8 cellular contexts compared by ENCODE assay signal in the genomic region with DNA sequence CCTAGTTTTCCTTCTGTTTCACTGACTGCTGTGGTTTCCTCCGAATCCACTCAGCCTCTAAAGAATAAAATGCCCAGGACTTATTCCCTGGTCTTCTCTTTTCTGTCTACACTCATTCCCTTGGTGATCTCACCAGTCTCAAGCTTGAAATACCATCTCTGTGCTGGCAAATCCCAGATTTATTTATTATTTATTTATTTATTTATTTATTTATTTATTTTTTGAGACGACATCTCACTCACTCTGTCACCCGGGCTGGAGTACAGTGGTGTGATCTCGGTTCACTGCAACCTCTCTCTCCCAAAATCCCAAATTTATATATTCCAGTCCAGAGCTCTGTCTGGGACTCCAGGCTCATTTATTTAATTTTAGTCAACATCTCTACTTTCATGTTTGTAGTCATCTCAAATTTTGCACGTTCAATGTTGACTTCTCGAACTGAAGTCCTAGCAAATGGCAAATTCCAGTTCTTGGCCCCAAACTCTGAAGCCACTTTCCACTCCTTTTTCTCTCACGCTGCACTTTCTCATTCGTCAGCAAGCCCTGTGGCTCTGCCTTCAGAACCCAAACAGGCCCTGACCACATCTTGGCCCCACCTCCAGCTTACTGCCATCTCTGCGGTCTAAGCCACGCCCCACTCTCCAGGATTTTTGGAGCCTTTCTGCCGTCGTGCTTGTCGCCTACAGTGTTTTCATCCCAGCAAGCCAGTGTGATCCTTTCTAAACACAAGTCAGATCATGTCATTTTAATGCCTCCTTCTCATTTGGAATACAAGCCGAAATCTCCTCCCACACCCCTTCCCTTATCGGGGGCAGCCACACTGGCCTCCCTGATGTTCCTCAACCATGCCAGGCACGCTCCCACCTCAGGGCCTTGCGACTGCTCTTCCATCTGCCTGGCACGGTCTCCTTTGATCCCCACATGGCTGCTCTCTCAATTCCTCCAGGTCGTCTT.
DNase-seq lines count a peak whose midpoint lies in the region; ATAC-seq and TF ChIP-seq lines count a peak whose summit lies in the region.

No MANE protein-coding gene starts in this region.

- TF ChIP-seq CTCF in foreskin fibroblast (IDR thresholded peaks at IDR 0.05; ENCODE audit: low read depth, low read length), result no peak

- H3K9me3 ChIP-seq in stomach smooth muscle (ENCODE audit: control insufficient read depth in 2 of 2, low read length in 2 of 2), result no peaks in the 10 kb centered on the region

- no peak overlapping the region for H3K9ac ChIP-seq in stomach smooth muscle (ENCODE audit: low read length in 2 of 2)

- H3K4me3 ChIP-seq in foreskin fibroblast (ENCODE audit: low read depth in 1 of 2, low read length in 2 of 2) (no peak overlapping the region), stomach smooth muscle (ENCODE audit: low read length in 2 of 2) (no peak overlapping the region)

- no peak for ATAC-seq in HG03039 (IDR thresholded peaks at IDR 0.05; ENCODE audit: unreplicated experiment)
- ATAC-seq in HG03571 (IDR thresholded peaks at IDR 0.05; ENCODE audit: unreplicated experiment), result no peak

- peaks cover 11% of the 10 kb centered on the region for H3K4me1 ChIP-seq in stomach smooth muscle (ENCODE audit: control insufficient read depth, insufficient read depth, low read length)

- H3K27ac ChIP-seq in stomach smooth muscle (ENCODE audit: low read length), result peak overlapping the region; percentile 24

- no peaks in the 10 kb centered on the region for H3K36me3 ChIP-seq in stomach smooth muscle (ENCODE audit: control insufficient read depth in 2 of 2, insufficient read depth in 2 of 2, low read length in 2 of 2)

- no peaks in the 10 kb centered on the region for H3K27me3 ChIP-seq in stomach smooth muscle (ENCODE audit: control insufficient read depth in 1 of 2, insufficient read depth in 2 of 2, low read length in 2 of 2)

- POLR2A ChIA-PET in HEK293T (lab: Yijun Ruan, JAX), result interaction anchor here (0.6 to 1.3 kb wide), 5 partner anchors 8 to 128 kb away, joined by 3 to 4 read pairs (median 3); a partner anchor contains a TSS

- CTCF ChIA-PET in HEK293T (lab: Yijun Ruan, JAX), result no interaction called here

- DNase-seq in HEK293T (ENCODE audit: extremely low spot score), result peak; percentile 46
- DNase-seq in SHP77 (lab: John Stamatoyannopoulos, UW), result peak; percentile 44 to 72
- DNase-seq in foreskin fibroblast, result peak; percentile 68 to 86
- no peak for DNase-seq in Ammon's horn (ENCODE audit: low spot score)
- DNase-seq in central memory CD4-positive, alpha-beta T cell, result no peak

TF ChIP-seq in HEK293T, 16 proteins besides CTCF, POLR2A, EP300 and RAD21:
- TF ChIP-seq L3MBTL2 (conservative IDR thresholded peaks at IDR 0.05), result peak; percentile 36; the same call in 1 of the 2 replicates
- TF ChIP-seq HDGF (IDR thresholded peaks at IDR 0.05; ENCODE audit: borderline replicate concordance), result no peak
- TF ChIP-seq CTBP1 (IDR thresholded peaks at IDR 0.05; ENCODE audit: borderline replicate concordance), result no peak
- no peak for TF ChIP-seq LEF1 (IDR thresholded peaks at IDR 0.05; ENCODE audit: borderline replicate concordance)

Comparison
In these comparisons a context has a peak if more than half of its experiments do, and no peak if none do; other contexts are left out.
1. DNase-seq: peak in HEK293T (single experiment), SHP77 (2 of 2) and foreskin fibroblast (2 of 2); none in Ammon's horn (single experiment) and central memory CD4-positive, alpha-beta T cell (single experiment).